22 cellular contexts compared by ENCODE assay signal in genomic region chr20:20138301-20139064, GRCh38.
A peak's percentile ranks its signal among the peaks of the same experiment; 100 is the strongest.
DNase-seq lines count a peak whose midpoint lies in the region; ATAC-seq, FAIRE-seq and TF ChIP-seq lines count a peak whose summit lies in the region.
"Had no signal": no experiment of that assay in that cellular context is flagged by ENCODE, and none has a peak within 500 bp of the region (broad histone marks: within the 10 kb centered on the region; RNA-seq: fewer than 3 reads in every experiment).

No MANE protein-coding gene starts in this region.

- intact Hi-C loops in left ventricle myocardium inferior (cut with micrococcal nuclease): no loop called here
- intact Hi-C loops in activated naive CD4-positive, alpha-beta T cell treated with anti-CD3 and anti-CD28 coated beads for 36 hours (cut with micrococcal nuclease): no loop called here

- no peak overlapping the region for H3K4me3 ChIP-seq in left ventricle myocardium inferior
- peak overlapping the region in 2 of 3 donors; percentile 36 to 41 for H3K4me3 ChIP-seq in skeletal muscle tissue (ENCODE audit: low read length in 3 of 3)
- H3K4me3 ChIP-seq: GM12878, K562, Peyer's patch, SK-N-MC had no signal

- FAIRE-seq in HTR-8/SVneo (lab: Jason Lieb, UNC): peak; percentile 23
- FAIRE-seq: GM12878, GM19239, K562 had no signal

- no peak for TF ChIP-seq CTCF in left ventricle myocardium inferior (IDR thresholded peaks at IDR 0.05; ENCODE audit: borderline replicate concordance)

- H3K27me3 ChIP-seq in left ventricle myocardium inferior (ENCODE audit: low read depth) (no peaks in the 10 kb centered on the region), skeletal muscle tissue (ENCODE audit: control insufficient read depth in 3 of 3, insufficient read depth in 3 of 3, low read length in 3 of 3) (no peaks in the 10 kb centered on the region)
- H3K27me3 ChIP-seq: Peyer's patch had no signal

- H3K27me3 Mint-ChIP-seq in activated naive CD4-positive, alpha-beta T cell treated with anti-CD3 and anti-CD28 coated beads for 36 hours (ENCODE audit: low read depth): no peaks in the 10 kb centered on the region

- DNase-seq in HTR-8/SVneo (ENCODE audit: insufficient read length, low spot score): no peak
- DNase-seq in NOMO-1 treated with dmso at 0.1 percent for 144 hours (lab: John Stamatoyannopoulos, UW; ENCODE audit: unreplicated experiment): peak; percentile 15
- DNase-seq in left ventricle myocardium inferior: peak; percentile 37
- no peak for DNase-seq in NCI-H1048 (lab: John Stamatoyannopoulos, UW)
- no peak for DNase-seq in activated naive CD4-positive, alpha-beta T cell treated with anti-CD3 and anti-CD28 coated beads for 36 hours
- DNase-seq: AML-193, DMS153, H7, HFFc6, NCI-H1417 treated with DMSO at 0.1 percent for 48 hours, NCI-H187 treated with DMSO at 0.1 percent for 48 hours, NCI-H2227 treated with DMSO at 0.1 percent for 48 hours, NCI-H510A treated with DMSO at 0.1 percent for 48 hours, NCI-H774, Peyer's patch, T-cell had no signal

- H3K27ac Mint-ChIP-seq in activated naive CD4-positive, alpha-beta T cell treated with anti-CD3 and anti-CD28 coated beads for 36 hours: no peak overlapping the region
- H3K27ac Mint-ChIP-seq: HFFc6, T-cell had no signal

- no peaks in the 10 kb centered on the region for H3K9me3 Mint-ChIP-seq in activated naive CD4-positive, alpha-beta T cell treated with anti-CD3 and anti-CD28 coated beads for 36 hours

- H3K9ac ChIP-seq in skeletal muscle tissue (ENCODE audit: low read depth in 1 of 3, low read length in 3 of 3): peak overlapping the region in 2 of 3 donors; percentile 12 to 34

- H3K4me1 Mint-ChIP-seq in activated naive CD4-positive, alpha-beta T cell treated with anti-CD3 and anti-CD28 coated beads for 36 hours (ENCODE audit: low read depth): no peaks in the 10 kb centered on the region
- H3K4me1 Mint-ChIP-seq: T-cell had no signal

- no peak for ATAC-seq in GM19452 (IDR thresholded peaks at IDR 0.05; ENCODE audit: unreplicated experiment)
- ATAC-seq: GM12878, K562, T-cell had no signal

- peaks cover 18% of the 10 kb centered on the region for H3K4me1 ChIP-seq in left ventricle myocardium inferior
- H3K4me1 ChIP-seq in skeletal muscle tissue (ENCODE audit: control insufficient read depth in 3 of 3, insufficient read depth in 3 of 3, low read length in 3 of 3): peaks cover 21 to 25% (median 23%) of the 10 kb centered on the region in 3 donors
- H3K4me1 ChIP-seq: Peyer's patch had no signal

- H3K4me3 Mint-ChIP-seq in activated naive CD4-positive, alpha-beta T cell treated with anti-CD3 and anti-CD28 coated beads for 36 hours: no peak overlapping the region
- H3K4me3 Mint-ChIP-seq: HFFc6, T-cell had no signal

- CTCF ChIA-PET in activated naive CD4-positive, alpha-beta T cell treated with anti-CD3 and anti-CD28 coated beads for 36 hours (lab: Charles Lee): interaction anchor here (0.6 kb wide), 1 partner anchor 25 kb away, joined by 5 read pairs; no protein-coding TSS in a partner anchor

- peaks cover 31% of the 10 kb centered on the region for H3K9me3 ChIP-seq in left ventricle myocardium inferior (replicated peaks)
- peaks cover 0 to 2% (median 0%) of the 10 kb centered on the region in 3 donors for H3K9me3 ChIP-seq in skeletal muscle tissue (ENCODE audit: control insufficient read depth in 3 of 3, low read length in 3 of 3)
- H3K9me3 ChIP-seq: Peyer's patch had no signal

- H3K36me3 ChIP-seq in left ventricle myocardium inferior (peaks cover under 1% of the 10 kb centered on the region), skeletal muscle tissue (ENCODE audit: control insufficient read depth in 3 of 3, insufficient read depth in 3 of 3, low read length in 3 of 3) (no peaks in the 10 kb centered on the region)
- H3K36me3 ChIP-seq: Peyer's patch had no signal

- peaks cover 1% of the 10 kb centered on the region for H3K36me3 Mint-ChIP-seq in activated naive CD4-positive, alpha-beta T cell treated with anti-CD3 and anti-CD28 coated beads for 36 hours (ENCODE audit: low read depth)
- H3K36me3 Mint-ChIP-seq: T-cell had no signal

- H3K27ac ChIP-seq in left ventricle myocardium inferior (replicated peaks): peak overlapping the region; percentile 82
- peak overlapping the region; percentile 80 for H3K27ac ChIP-seq in skeletal muscle tissue (ENCODE audit: low read depth, low read length)
- H3K27ac ChIP-seq: Peyer's patch, SK-N-MC had no signal

Comparison
In these comparisons a context has a peak if more than half of its experiments do, and no peak if none do; other contexts are left out.
1. DNase-seq: peak in NOMO-1 treated with dmso at 0.1 percent for 144 hours (single experiment) and left ventricle myocardium inferior (single experiment); none in HTR-8/SVneo (single experiment), NCI-H1048 (single experiment) and activated naive CD4-positive, alpha-beta T cell treated with anti-CD3 and anti-CD28 coated beads for 36 hours (single experiment).